ENCODE assay signal across 8 cellular contexts in genomic region chr3:112561085-112561692, GRCh38. TPM values are rescaled to one million over a fixed set of nuclear protein-coding genes. Genes with fewer than 3 reads are reported as not detected.
DNase-seq lines count a peak whose midpoint lies in the region; ATAC-seq, FAIRE-seq and TF ChIP-seq lines count a peak whose summit lies in the region.

No MANE protein-coding gene starts in this region.

- DNase-seq in GM06990 (ENCODE audit: extremely low read depth, insufficient read length) = no peak
- DNase-seq in H4 (ENCODE audit: low spot score) = peak; percentile 74
- peak; percentile 86 for DNase-seq in LHCN-M2 (ENCODE audit: low read depth)
- DNase-seq in SKM-1 (lab: John Stamatoyannopoulos, UW; ENCODE audit: unreplicated experiment) = peak; percentile 17
- peak; percentile 90 for DNase-seq in amniotic epithelial cell (ENCODE audit: low read depth)
- peak; percentile 63 for DNase-seq in left ventricle myocardium superior
- DNase-seq in psoas muscle = peak; percentile 72 to 79
- peak; percentile 78 for DNase-seq in urothelium cell line (ENCODE audit: low spot score)

- ATAC-seq in left ventricle myocardium superior (peak; percentile 71), psoas muscle (peak; percentile 66 to 74 (median 66))

- no peaks in the 10 kb centered on the region for H3K9me3 ChIP-seq in psoas muscle

- H3K4me3 ChIP-seq in GM06990 (replicated peaks; ENCODE audit: low read depth, low read length) (peak overlapping the region; percentile 97), psoas muscle (peak overlapping the region; percentile 81)

- FAIRE-seq in urothelium cell line (lab: Jason Lieb, UNC) = peak; percentile 56

- H3K27me3 ChIP-seq in GM06990 (replicated peaks; ENCODE audit: control insufficient read depth, insufficient read depth, low read length) = no peaks in the 10 kb centered on the region
- no peaks in the 10 kb centered on the region for H3K27me3 ChIP-seq in psoas muscle (ENCODE audit: insufficient read depth in 3 of 3, low read length in 2 of 3)

- 0% methylated on average over 44 of the region's 44 CpGs for WGBS in psoas muscle, 3 donors

- TF ChIP-seq CTCF in GM06990 (IDR thresholded peaks at IDR 0.05; ENCODE audit: insufficient read depth, low read length, poor library complexity, severe bottlenecking) (no peak), psoas muscle (IDR thresholded peaks at IDR 0.05) (no peak)

- H3K36me3 ChIP-seq in GM06990 (ENCODE audit: control insufficient read depth, insufficient read depth, low read length) (peaks cover 2% of the 10 kb centered on the region; the same call in 1 of the 2 replicates), psoas muscle (ENCODE audit: insufficient read depth in 1 of 2, low read depth in 1 of 2) (peaks cover 0 to 22% of the 10 kb centered on the region in 2 donors)

- H3K27ac ChIP-seq in psoas muscle = peak overlapping the region; percentile 94

- H3K4me1 ChIP-seq in psoas muscle = peaks cover 30% of the 10 kb centered on the region

- intact Hi-C loops in left ventricle myocardium superior (cut with micrococcal nuclease) = no loop called here
- intact Hi-C loops in psoas muscle (cut with DNase I) = loop anchor here in 1 of 2 donors (10.0 kb wide), 1 partner anchor 424 kb away; no protein-coding TSS in a partner anchor

RNA-seq across cellular contexts. Expression of gene ATG3, which starts 0.6 kb away (rescaled TPM):
- total RNA-seq in H4 (2014; rRNA removed; shearing (Covaris generic)) = 57.4 and 74.9 TPM in 2 replicates
- total RNA-seq in LHCN-M2 (2014; rRNA removed) (78.7 and 84.4 TPM in 2 replicates), left ventricle myocardium superior (39.0 TPM), psoas muscle (10 to 100 TPM; 27.9 to 38.7 (median 31.7) TPM)
- polyA plus RNA-seq in LHCN-M2 (2012) = 48.2 TPM
- polyA plus RNA-seq in psoas muscle = 10 to 100 TPM; 27.5 to 75.0 (median 47.5) TPM

RNA-seq across cellular contexts. Expression of gene SLC35A5, which starts 0.7 kb away (rescaled TPM):
- total RNA-seq in H4 (2014; rRNA removed; shearing (Covaris generic)) = 40.4 and 44.3 TPM in 2 replicates
- total RNA-seq in LHCN-M2 (2014; rRNA removed) = 34.8 and 49.1 TPM in 2 replicates
- 16.3 TPM for polyA plus RNA-seq in LHCN-M2 (2012)
- 14.7 TPM for total RNA-seq in left ventricle myocardium superior
- total RNA-seq in psoas muscle = 10 to 100 TPM in 2 of 4 donors, 1 to 10 TPM in 2; 9.3 to 12.6 (median 10.5) TPM
- 10 to 100 TPM in 2 of 3 donors, 1 to 10 TPM in 1; 7.1 to 15.4 (median 13.0) TPM for polyA plus RNA-seq in psoas muscle
